Comparison of ENCODE assay signal across 27 cellular contexts in the genomic region with DNA sequence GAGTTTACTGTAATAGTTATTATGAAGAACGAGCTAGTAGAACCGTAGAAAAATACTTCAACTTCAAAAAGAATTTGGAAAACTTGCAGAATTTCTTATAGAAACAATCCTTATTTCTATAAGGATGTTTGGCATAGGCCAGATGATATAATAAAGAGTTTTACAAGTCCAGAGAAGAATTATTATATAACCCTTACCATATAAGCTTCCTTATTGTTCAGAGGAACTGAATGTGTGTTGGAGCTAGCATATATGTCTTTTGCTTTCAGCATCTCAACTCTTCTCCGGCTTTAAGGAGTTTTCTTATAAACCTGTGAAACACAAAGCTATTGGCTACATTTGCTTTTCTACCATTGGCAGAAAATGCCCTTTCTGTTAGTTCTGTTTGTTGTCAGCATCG.
"Had no signal": no experiment of that assay in that cellular context is flagged by ENCODE, and none has a peak within 500 bp of the region (broad histone marks: within the 10 kb centered on the region; RNA-seq: fewer than 3 reads in every experiment).

No MANE protein-coding gene starts in this region.

- H3K36me3 ChIP-seq: brain microvascular endothelial cell, esophagus squamous epithelium, gastroesophageal sphincter had no signal

- DNase-seq: activated CD4-positive, alpha-beta memory T cell treated with anti-CD3 and anti-CD28 coated beads, Interleukin-2, amount 10 ng/mL, durations not matched to agents 7 days and 5 days; activated CD4-positive, alpha-beta T cell treated with anti-CD3 and anti-CD28 coated beads for 1 hour; activated CD4-positive, alpha-beta T cell treated with anti-CD3 and anti-CD28 coated beads for 4 hours; activated CD4-positive, alpha-beta T cell treated with anti-CD3 and anti-CD28 coated beads, Interleukin-2, amount 10 ng/mL, durations not matched to agents 7 days and 5 days; activated CD4-positive, alpha-beta T cell treated with anti-CD3 and anti-CD28 coated beads, Interleukin-2, amount 50 U/mL, for 4 hours; activated CD4-positive, CD25-positive, alpha-beta regulatory T cell; activated effector memory CD4-positive, alpha-beta T cell treated with Interleukin-2 at 50 U/mL for 16 hours; activated gamma-delta T cell treated with Interleukin-2 at 50 U/mL for 16 hours; activated naive CD4-positive, alpha-beta T cell treated with anti-CD3 and anti-CD28 coated beads, Interleukin-2, amount 50 U/mL, for 16 hours; activated naive CD4-positive, alpha-beta T cell treated with Interleukin-2 at 50 U/mL for 16 hours; activated T-cell treated with anti-CD3 and anti-CD28 coated beads, Interleukin-2, amount 50 U/mL, for 4 hours; amniotic stem cell; anterior cingulate cortex; brain microvascular endothelial cell; effector CD8-positive, alpha-beta T cell; esophagus squamous epithelium; foreskin melanocyte; T-helper 2 cell had no signal

- H3K4me3 Mint-ChIP-seq: activated CD4-positive, alpha-beta memory T cell treated with anti-CD3 and anti-CD28 coated beads, Interleukin-2, amount 10 ng/mL, durations not matched to agents 7 days and 5 days; activated CD4-positive, alpha-beta T cell treated with anti-CD3 and anti-CD28 coated beads, Interleukin-2, amount 10 ng/mL, durations not matched to agents 7 days and 5 days; activated naive CD8-positive, alpha-beta T cell; activated T-cell treated with anti-CD3 and anti-CD28 coated beads, Interleukin-2, amount 50 U/mL, for 4 hours; activated T-helper 17 cell treated with anti-CD3 and anti-CD28 coated beads, Interleukin-2, amount 50 U/mL, for 72 hours; central memory CD8-positive, alpha-beta T cell had no signal

- FAIRE-seq: astrocyte, bronchial epithelial cell, endometrium, endothelial cell of umbilical vein had no signal

- H3K9me3 Mint-ChIP-seq: activated CD4-positive, alpha-beta memory T cell treated with anti-CD3 and anti-CD28 coated beads, Interleukin-2, amount 10 ng/mL, durations not matched to agents 7 days and 5 days; activated CD4-positive, alpha-beta T cell treated with anti-CD3 and anti-CD28 coated beads, Interleukin-2, amount 10 ng/mL, durations not matched to agents 7 days and 5 days; activated T-cell treated with anti-CD3 and anti-CD28 coated beads, Interleukin-2, amount 50 U/mL, for 4 hours had no signal

- H3K36me3 Mint-ChIP-seq: activated naive CD8-positive, alpha-beta T cell had no signal

- ATAC-seq: activated T-cell treated with anti-CD3 and anti-CD28 coated beads, Interleukin-2, amount 50 U/mL, for 4 hours; activated T-helper 17 cell treated with anti-CD3 and anti-CD28 coated beads, Interleukin-2, amount 50 U/mL, for 72 hours; gastroesophageal sphincter had no signal

- H3K4me1 Mint-ChIP-seq: activated CD4-positive, alpha-beta memory T cell treated with anti-CD3 and anti-CD28 coated beads, Interleukin-2, amount 10 ng/mL, durations not matched to agents 7 days and 5 days; activated CD4-positive, alpha-beta T cell treated with anti-CD3 and anti-CD28 coated beads, Interleukin-2, amount 10 ng/mL, durations not matched to agents 7 days and 5 days; activated T-helper 17 cell treated with anti-CD3 and anti-CD28 coated beads, Interleukin-2, amount 50 U/mL, for 72 hours; central memory CD8-positive, alpha-beta T cell had no signal

- H3K4me1 ChIP-seq: esophagus squamous epithelium, gastroesophageal sphincter had no signal

- H3K27me3 ChIP-seq: brain microvascular endothelial cell, esophagus squamous epithelium, gastroesophageal sphincter had no signal

- H3K27me3 Mint-ChIP-seq: activated CD4-positive, alpha-beta memory T cell treated with anti-CD3 and anti-CD28 coated beads, Interleukin-2, amount 10 ng/mL, durations not matched to agents 7 days and 5 days; activated CD4-positive, alpha-beta T cell treated with anti-CD3 and anti-CD28 coated beads, Interleukin-2, amount 10 ng/mL, durations not matched to agents 7 days and 5 days; activated naive CD8-positive, alpha-beta T cell; activated T-helper 17 cell treated with anti-CD3 and anti-CD28 coated beads, Interleukin-2, amount 50 U/mL, for 72 hours; central memory CD8-positive, alpha-beta T cell had no signal

- H3K9me3 ChIP-seq: esophagus squamous epithelium, gastroesophageal sphincter had no signal

- H3K4me3 ChIP-seq: esophagus squamous epithelium, gastroesophageal sphincter had no signal

- H3K27ac Mint-ChIP-seq: activated CD4-positive, alpha-beta memory T cell treated with anti-CD3 and anti-CD28 coated beads, Interleukin-2, amount 10 ng/mL, durations not matched to agents 7 days and 5 days; activated CD4-positive, alpha-beta T cell treated with anti-CD3 and anti-CD28 coated beads, Interleukin-2, amount 10 ng/mL, durations not matched to agents 7 days and 5 days; activated naive CD8-positive, alpha-beta T cell; activated T-helper 17 cell treated with anti-CD3 and anti-CD28 coated beads, Interleukin-2, amount 50 U/mL, for 72 hours had no signal

- H3K27ac ChIP-seq: brain microvascular endothelial cell, epithelial cell of prostate, esophagus squamous epithelium, gastroesophageal sphincter had no signal
